In genomic region chr6:170279977-170280688, GRCh38 we compare ENCODE assay signal across 1 cellular context.
TF ChIP-seq lines count a peak whose summit lies in the region.

No MANE protein-coding gene starts in this region.

TF ChIP-seq in HepG2, 621 proteins besides CTCF, POLR2A, EP300 and RAD21:
- TF ChIP-seq ZNF687 (CRISPR knock-in tag; IDR thresholded peaks at IDR 0.05) (peak; percentile 67), ZNF224 (CRISPR knock-in tag; IDR thresholded peaks at IDR 0.05) (peak; percentile 49; the same call in 1 of the 2 replicates), ZBTB38 (CRISPR knock-in tag; IDR thresholded peaks at IDR 0.05) (no peak), ERF (CRISPR knock-in tag; IDR thresholded peaks at IDR 0.05) (no peak), MNT (IDR thresholded peaks at IDR 0.05) (no peak), KDM2A (CRISPR knock-in tag; IDR thresholded peaks at IDR 0.05; ENCODE audit: borderline replicate concordance, low read depth) (0 out of 2 replicates have a peak, but pooled peaks have one; percentile 9), ZNF788 (CRISPR knock-in tag; IDR thresholded peaks at IDR 0.05; ENCODE audit: borderline replicate concordance) (no peak), ZNF598 (CRISPR knock-in tag; IDR thresholded peaks at IDR 0.05; ENCODE audit: borderline replicate concordance) (0 out of 2 replicates have a peak, but pooled peaks have one; percentile 26), SRSF4 (IDR thresholded peaks at IDR 0.05; ENCODE audit: low read depth, low read length, poor library complexity, severe bottlenecking) (no peak), ASH2L (IDR thresholded peaks at IDR 0.05; ENCODE audit: insufficient read length, low read depth, low read length) (no peak), HOXA3 (CRISPR knock-in tag; IDR thresholded peaks at IDR 0.05) (peak; percentile 29; the same call in 1 of the 2 replicates), CEBPZ (IDR thresholded peaks at IDR 0.05; ENCODE audit: low read length) (no peak), GABPA (IDR thresholded peaks at IDR 0.05; ENCODE audit: low read depth, low read length) (no peak), GABPA (CRISPR knock-in tag; IDR thresholded peaks at IDR 0.05; ENCODE audit: low read depth) (peak; percentile 28; the same call in 1 of the 2 replicates), GABPB1 (CRISPR knock-in tag; IDR thresholded peaks at IDR 0.05) (peak; percentile 75), ZNF280B (CRISPR knock-in tag; IDR thresholded peaks at IDR 0.05; ENCODE audit: borderline replicate concordance) (peak; percentile 14; the same call in 1 of the 2 replicates), ZNF891 (CRISPR knock-in tag; IDR thresholded peaks at IDR 0.05) (0 out of 2 replicates have a peak, but pooled peaks have one; percentile 48), ZFX (CRISPR knock-in tag; IDR thresholded peaks at IDR 0.05; ENCODE audit: low read depth) (no peak), HES4 (CRISPR knock-in tag; IDR thresholded peaks at IDR 0.05; ENCODE audit: borderline replicate concordance) (0 out of 2 replicates have a peak, but pooled peaks have one; percentile 51), MAX (IDR thresholded peaks at IDR 0.05) (peak; percentile 32; the same call in 1 of the 2 replicates), BHLHE40 (IDR thresholded peaks at IDR 0.05; ENCODE audit: low read length) (peak; percentile 70), REXO4 (CRISPR knock-in tag; IDR thresholded peaks at IDR 0.05; ENCODE audit: borderline replicate concordance) (no peak), NCOA5 (CRISPR knock-in tag; IDR thresholded peaks at IDR 0.05) (no peak), ZNF263 (CRISPR knock-in tag; IDR thresholded peaks at IDR 0.05) (peak; percentile 81), FOXK2 (IDR thresholded peaks at IDR 0.05) (no peak), ZEB1 (IDR thresholded peaks at IDR 0.05; ENCODE audit: insufficient replicate concordance, low read depth) (no peak)
